ENCODE assay signal across 30 cellular contexts in the genomic region with DNA sequence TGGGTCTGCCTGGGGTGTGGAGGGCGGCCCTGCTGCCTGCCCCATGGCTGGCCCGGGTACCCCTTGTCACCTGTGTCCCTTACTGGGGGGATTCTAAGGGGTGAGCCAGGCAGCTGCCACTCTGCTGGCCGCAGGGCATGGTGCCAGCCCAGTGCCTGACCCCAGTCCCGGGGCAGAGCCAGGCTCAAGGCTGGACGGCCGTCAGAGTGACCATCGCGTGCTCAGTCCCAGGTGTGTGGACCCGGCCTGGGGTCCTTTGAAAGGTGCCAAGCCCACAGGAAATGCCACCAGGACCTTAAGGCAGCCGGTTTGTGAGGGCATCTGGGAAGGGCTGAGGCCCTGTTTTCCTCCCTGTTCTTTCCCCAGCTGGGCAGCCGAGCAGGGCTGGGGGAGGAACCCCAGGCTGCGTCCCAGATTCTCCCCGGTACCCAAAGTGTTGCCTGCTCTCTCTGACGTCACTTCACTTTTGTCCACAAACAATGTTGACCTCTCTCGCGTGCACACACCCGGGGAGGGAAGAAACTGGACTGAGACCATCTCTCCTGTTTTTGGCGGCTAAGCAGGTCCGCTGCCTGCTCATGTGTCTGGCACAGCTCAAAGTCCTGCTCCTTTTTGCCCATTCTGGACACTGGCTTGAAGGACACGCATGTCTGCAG. TPM values are rescaled to one million over a fixed set of nuclear protein-coding genes. Genes with fewer than 3 reads are reported as not detected.
DNase-seq lines count a peak whose midpoint lies in the region; ATAC-seq, FAIRE-seq and TF ChIP-seq lines count a peak whose summit lies in the region.
"Had no signal": no experiment of that assay in that cellular context is flagged by ENCODE, and none has a peak within 500 bp of the region (broad histone marks: within the 10 kb centered on the region; RNA-seq: fewer than 3 reads in every experiment).

No MANE protein-coding gene starts in this region.

- no peak overlapping the region for H4K91ac ChIP-seq in IMR-90 (ENCODE audit: insufficient read depth, low read depth, low read length)

- POLR2A ChIA-PET in IMR-90 (lab: Charles Lee; ENCODE audit: unreplicated experiment): no interaction called here
- POLR2A ChIA-PET in HepG2 (lab: Yijun Ruan, JAX): no interaction called here

- H2AFZ ChIP-seq in IMR-90 (replicated peaks; ENCODE audit: low read length, poor library complexity) (no peak overlapping the region), HepG2 (ENCODE audit: low read length) (no peak overlapping the region)
- H2AFZ ChIP-seq: GM23338, PC-9 had no signal

- H3K9me1 ChIP-seq in IMR-90 (ENCODE audit: insufficient read depth, low read length): no peaks in the 10 kb centered on the region

- H4K5ac ChIP-seq in IMR-90 (ENCODE audit: low read depth, low read length): no peak overlapping the region

- no peak overlapping the region for H3K56ac ChIP-seq in IMR-90 (ENCODE audit: extremely low read depth, insufficient read depth, low read length)

- no peak overlapping the region for H2BK15ac ChIP-seq in IMR-90 (ENCODE audit: low read depth, low read length)

- intact Hi-C loops in IMR-90 (cut with micrococcal nuclease): no loop called here
- intact Hi-C loops in HepG2 (cut with micrococcal nuclease; ENCODE audit: unreplicated experiment): no loop called here
- intact Hi-C loops in spleen (cut with DNase I; ENCODE audit: low total_unique reads): no loop called here

- H3K36me3 ChIP-seq in BLaER1 (peaks cover 3% of the 10 kb centered on the region), IMR-90 (ENCODE audit: control insufficient read depth, insufficient read depth, low read length) (no peaks in the 10 kb centered on the region), HepG2 (replicated peaks in 1 of 2; ENCODE audit: control insufficient read depth in 1 of 2, insufficient read depth in 2 of 2, low read length in 2 of 2) (no peaks in the 10 kb centered on the region), spleen (no peaks in the 10 kb centered on the region), brain microvascular endothelial cell (replicated peaks) (no peaks in the 10 kb centered on the region)
- H3K36me3 ChIP-seq: HAP-1, SJCRH30 had no signal

- DNase-seq in IMR-90 (peak; percentile 13), HepG2 (ENCODE audit: low spot score) (no peak), spleen (peak; percentile 64), brain microvascular endothelial cell (no peak)
- DNase-seq: CD8-positive, alpha-beta T cell; DMS79 treated with DMSO at 0.1 percent for 48 hours; GF-D8; HFFc6; MV-4-11; NCI-H1105; NCI-H1436 treated with DMSO at 0.1 percent for 48 hours; NCI-H1930; NCI-H446 treated with DMSO at 0.1 percent for 48 hours; NCI-H526; NCI-H82; NK-92 treated with Interleukin-12 subunit alpha and Interleukin-12 subunit beta, amount 100 ng/mL, for 24 hours; SJCRH30 had no signal

- no peak overlapping the region for H2BK120ac ChIP-seq in IMR-90 (ENCODE audit: low read depth, low read length)

- H3K79me2 ChIP-seq in HepG2 (ENCODE audit: insufficient read depth, low read length): no peaks in the 10 kb centered on the region

- dilution Hi-C loops in IMR-90 (cut with HindIII; ENCODE audit: low sequenced_read_pairs, unreplicated experiment): no loop called here

- H3K27me3 ChIP-seq in BLaER1 (no peaks in the 10 kb centered on the region), IMR-90 (ENCODE audit: control insufficient read depth, insufficient read depth, low read length) (peaks cover 2% of the 10 kb centered on the region; the same call in 1 of the 2 replicates), HepG2 (ENCODE audit: control insufficient read depth in 1 of 2, insufficient read depth in 2 of 2, low read length in 2 of 2) (peaks cover 2 to 52% of the 10 kb centered on the region in 2 experiments; a peak in 4 of 5 replicates), spleen (replicated peaks in 1 of 7) (peaks cover 0 to 46% (median 0%) of the 10 kb centered on the region in 7 donors), brain microvascular endothelial cell (replicated peaks) (no peaks in the 10 kb centered on the region)

- no peak overlapping the region for H3K4ac ChIP-seq in IMR-90 (ENCODE audit: low read depth, low read length)

- in situ Hi-C loops in IMR-90 (cut with MboI; ENCODE audit: low sequenced_read_pairs): no loop called here
- in situ Hi-C loops in HepG2 (cut with HindIII; ENCODE audit: extremely low pct_ligation_motif_present, low pct_unique_long_range_greater_than_20kb): no loop called here
- in situ Hi-C loops in brain microvascular endothelial cell (cut with HindIII; ENCODE audit: low pct_ligation_motif_present, low sequenced_read_pairs): no loop called here

- H3K79me1 ChIP-seq in IMR-90 (ENCODE audit: low read depth in 1 of 2, low read length in 2 of 2): no peaks in the 10 kb centered on the region

- TF ChIP-seq RAD21 in IMR-90 (IDR thresholded peaks at IDR 0.05; ENCODE audit: low read length) (no peak), HepG2 (CRISPR knock-in tag; IDR thresholded peaks at IDR 0.05) (no peak)

- no peak for FAIRE-seq in HepG2 (lab: Jason Lieb, UNC)
- FAIRE-seq: GM12891 had no signal

- no peak overlapping the region for H3K9ac ChIP-seq in BLaER1
- H3K9ac ChIP-seq in IMR-90 (ENCODE audit: low read depth, low read length): no peak overlapping the region
- no peak overlapping the region for H3K9ac ChIP-seq in HepG2 (ENCODE audit: insufficient read depth, low read depth, low read length)

- H3K27ac ChIP-seq in BLaER1 (no peak overlapping the region), IMR-90 (ENCODE audit: insufficient read depth, low read length) (no peak overlapping the region), HepG2 (ENCODE audit: extremely low read length, insufficient read depth, low read length) (no peak overlapping the region), spleen (no peak overlapping the region), brain microvascular endothelial cell (no peak overlapping the region)
- H3K27ac ChIP-seq: C4-2B, PC-9, SJCRH30 had no signal

- no peak overlapping the region for H3K14ac ChIP-seq in IMR-90 (replicated peaks; ENCODE audit: low read depth, low read length)

- 0 out of 2 replicates have a peak overlapping the region, but pooled peaks have one; percentile 17 for H3K4me2 ChIP-seq in BLaER1
- no peak overlapping the region for H3K4me2 ChIP-seq in IMR-90 (ENCODE audit: low read depth, low read length)
- H3K4me2 ChIP-seq in HepG2 (ENCODE audit: low read depth, low read length): no peak overlapping the region
- H3K4me2 ChIP-seq: GM23338, PC-9 had no signal

- no peak overlapping the region for H3K23ac ChIP-seq in IMR-90 (ENCODE audit: low read depth, low read length)

- H3K4me3 ChIP-seq in BLaER1 (no peak overlapping the region), IMR-90 (ENCODE audit: insufficient read depth, low read depth, low read length) (no peak overlapping the region), HepG2 (replicated peaks in 1 of 3; ENCODE audit: insufficient read depth in 1 of 3, low read depth in 2 of 3, low read length in 3 of 3) (no peak overlapping the region), spleen (no peak overlapping the region), brain microvascular endothelial cell (ENCODE audit: low read depth, low read length) (no peak overlapping the region)
- H3K4me3 ChIP-seq: GM23338, HAP-1, PC-9, SJCRH30 had no signal

- no peak for TF ChIP-seq CTCF in IMR-90 (conservative IDR thresholded peaks at IDR 0.05; ENCODE audit: low read depth, low read length)
- no peak for TF ChIP-seq CTCF in HepG2 (CRISPR knock-in tag; IDR thresholded peaks at IDR 0.05)
- no peak for TF ChIP-seq CTCF in spleen (IDR thresholded peaks at IDR 0.05 in 8 of 11, conservative IDR thresholded peaks at IDR 0.05 in 3 of 11)
- no peak for TF ChIP-seq CTCF in brain microvascular endothelial cell (IDR thresholded peaks at IDR 0.05; ENCODE audit: low read depth, low read length, missing control alignments)

- no peak overlapping the region for H2AK9ac ChIP-seq in IMR-90 (replicated peaks; ENCODE audit: low read depth, low read length, poor library complexity)

- no peak overlapping the region for H2BK5ac ChIP-seq in IMR-90 (ENCODE audit: low read depth, low read length, poor library complexity, severe bottlenecking)

- H4K20me1 ChIP-seq in BLaER1: no peaks in the 10 kb centered on the region
- no peaks in the 10 kb centered on the region for H4K20me1 ChIP-seq in IMR-90 (ENCODE audit: insufficient read depth, low read length)
- H4K20me1 ChIP-seq in HepG2 (ENCODE audit: insufficient read depth, low read length): no peaks in the 10 kb centered on the region

- H2BK20ac ChIP-seq in IMR-90 (ENCODE audit: low read depth, low read length): no peak overlapping the region

- BruUV-seq in IMR-90 (replicated peaks; lab: Mats Ljungman, UMichigan): no TSS peak
- BruUV-seq in HepG2 (replicated peaks; lab: Mats Ljungman, UMichigan): no TSS peak

- ATAC-seq in IMR-90 (ENCODE audit: low read depth) (no peak; the same call in 1 of the 2 replicates), HepG2 (no peak; the same call in 2 of the 3 replicates), GM18873 (IDR thresholded peaks at IDR 0.05; ENCODE audit: low FRiP score, unreplicated experiment) (no peak), GM18909 (IDR thresholded peaks at IDR 0.05; ENCODE audit: poor library complexity, unreplicated experiment) (no peak)
- ATAC-seq in activated CD4-positive, CD25-positive, alpha-beta regulatory T cell treated with anti-CD3 and anti-CD28 coated beads, Interleukin-2, amount 50 U/mL, for 24 hours: no peak
- ATAC-seq: CD8-positive, alpha-beta T cell; GM23338; Right ventricle myocardium inferior had no signal

- 75% methylated on average over 7 of the region's 20 CpGs; no CpG with 5 or more reads in 1 of the 2 experiments for WGBS in IMR-90 (ENCODE audit: extremely low coverage in 2 of 2, insufficient read length in 1 of 2), 2 experiments
- 10% methylated on average over 4 of the region's 20 CpGs for WGBS in HepG2 (ENCODE audit: low lambda C conversion rate)
- 75 to 89% (median 82%) methylated on average over 18 to 20 of the region's 20 CpGs for WGBS in spleen, 5 donors

- no peak overlapping the region for H2AK5ac ChIP-seq in IMR-90 (ENCODE audit: low read depth, low read length)

- H3K4me1 ChIP-seq in BLaER1: peaks cover 63% of the 10 kb centered on the region
- H3K4me1 ChIP-seq in IMR-90 (ENCODE audit: control insufficient read depth, insufficient read depth, low read length): no peaks in the 10 kb centered on the region; the same call in 1 of the 2 replicates
- no peaks in the 10 kb centered on the region for H3K4me1 ChIP-seq in HepG2 (ENCODE audit: insufficient read depth, low read length)
- H3K4me1 ChIP-seq in spleen: peaks cover 0 to 13% (median 0%) of the 10 kb centered on the region in 6 donors
- H3K4me1 ChIP-seq: HAP-1, SJCRH30 had no signal

- CTCF ChIA-PET in IMR-90 (lab: Yijun Ruan, JAX) (no interaction called here), HepG2 (lab: Yijun Ruan, JAX; ENCODE audit: low intra/inter-chr PET ratio, low total read pairs) (no interaction called here)

- H3K18ac ChIP-seq in IMR-90 (ENCODE audit: low read depth, low read length): no peak overlapping the region

- TF ChIP-seq EP300 in HepG2 (IDR thresholded peaks at IDR 0.05; ENCODE audit: low read depth in 2 of 2, low read length in 2 of 2): no peak
- no peak for TF ChIP-seq EP300 in HepG2 (CRISPR knock-in tag; IDR thresholded peaks at IDR 0.05; ENCODE audit: borderline replicate concordance)

- TF ChIP-seq POLR2A in IMR-90 (IDR thresholded peaks at IDR 0.05; ENCODE audit: low read depth, low read length): no peak
- TF ChIP-seq POLR2A in HepG2 (IDR thresholded peaks at IDR 0.05; ENCODE audit: insufficient read depth in 1 of 2, low read depth in 2 of 2, low read length in 2 of 2): no peak
- no peak for TF ChIP-seq POLR2A in spleen (IDR thresholded peaks at IDR 0.05)

- no peak overlapping the region for H4K8ac ChIP-seq in IMR-90 (ENCODE audit: low read depth in 2 of 2, low read length in 2 of 2)

- H3K9me3 ChIP-seq in BLaER1 (no peaks in the 10 kb centered on the region), IMR-90 (ENCODE audit: control insufficient read depth, insufficient read depth, low read length) (no peaks in the 10 kb centered on the region), HepG2 (ENCODE audit: low read length) (no peaks in the 10 kb centered on the region), spleen (no peaks in the 10 kb centered on the region)
- H3K9me3 ChIP-seq: HAP-1, SJCRH30 had no signal

RNA-seq across cellular contexts. Expression of a gene that starts 37.6 kb away (rescaled TPM):
- total RNA-seq in IMR-90 (2012; rRNA removed): under 0.01 TPM in 2 replicates
- polyA plus RNA-seq in IMR-90 (2012; rRNA removed): not detected in 2 replicates
- polyA plus RNA-seq in IMR-90 (2012; cell fraction: cytosol; rRNA removed): not detected in 2 replicates
- polyA plus RNA-seq in IMR-90 (2012; cell fraction: nucleus; rRNA removed; ENCODE audit: low replicate concordance): not detected in 2 replicates
- not detected in 2 replicates for total RNA-seq in HepG2 (2016; rRNA removed; fragmentation: Illumina TruSeq; extraction: Trizol)
- total RNA-seq in HepG2 (2016; cell fraction: cytosol; rRNA removed; fragmentation: Illumina TruSeq; extraction: Trizol; ENCODE audit: low read depth): not detected in 2 replicates
- not detected in 2 replicates for total RNA-seq in HepG2 (2016; cell fraction: insoluble cytoplasmic fraction; rRNA removed; fragmentation: Illumina TruSeq; extraction: Trizol)
- not detected in 2 replicates for total RNA-seq in HepG2 (2016; cell fraction: membrane; rRNA removed; fragmentation: Illumina TruSeq; extraction: Trizol)
- not detected in 2 replicates for total RNA-seq in HepG2 (2016; cell fraction: nucleus; rRNA removed; fragmentation: Illumina TruSeq; extraction: Trizol)
- not detected in 2 replicates for polyA plus RNA-seq in HepG2 (2011; rRNA removed)
- polyA plus RNA-seq in HepG2 (2011; cell fraction: cytosol; rRNA removed): not detected in 2 replicates
- not detected in 2 replicates for polyA plus RNA-seq in HepG2 (2011; cell fraction: nucleus; rRNA removed)
- not detected in 2 replicates for polyA plus RNA-seq in HepG2 (2012)
- polyA plus RNA-seq in HepG2 (2016; cell fraction: cytosol; fragmentation: Illumina TruSeq; extraction: Trizol; ENCODE audit: low read depth): not detected in 2 replicates
- polyA plus RNA-seq in HepG2 (2016; cell fraction: insoluble cytoplasmic fraction; fragmentation: Illumina TruSeq; extraction: Trizol; ENCODE audit: low read depth): not detected in 2 replicates
- not detected in 2 replicates for polyA plus RNA-seq in HepG2 (2016; cell fraction: membrane; fragmentation: Illumina TruSeq; extraction: Trizol; ENCODE audit: low read depth)
- polyA plus RNA-seq in HepG2 (2016; cell fraction: nucleus; fragmentation: Illumina TruSeq; extraction: Trizol; ENCODE audit: insufficient read depth, low read depth): not detected in 2 replicates
- polyA minus RNA-seq in HepG2 (2011; rRNA and poly(A)+ RNA removed; ENCODE audit: low replicate concordance): not detected in 2 replicates
- not detected in 2 replicates for polyA minus RNA-seq in HepG2 (2011; cell fraction: cytosol; rRNA and poly(A)+ RNA removed)
- not detected in 2 replicates for polyA minus RNA-seq in HepG2 (2011; cell fraction: nucleus; rRNA and poly(A)+ RNA removed)
- under 1 TPM in 3 of 7 donors, not detected in 4; 0.15 to 0.34 (median 0.26) TPM for total RNA-seq in spleen
- not detected for polyA plus RNA-seq in spleen
- total RNA-seq: CD8-positive, alpha-beta T cell; HFFc6; HT1080; MCF 10A; PC-9; RPMI7951; SJCRH30 had no signal

RNA-seq across cellular contexts. Expression of a gene that starts 48.8 kb away (rescaled TPM):
- 9.2 and 9.7 TPM in 2 replicates for total RNA-seq in IMR-90 (2012; rRNA removed)
- polyA plus RNA-seq in IMR-90 (2012; rRNA removed): 38.7 and 46.1 TPM in 2 replicates
- polyA plus RNA-seq in IMR-90 (2012; cell fraction: cytosol; rRNA removed): 18.8 and 31.7 TPM in 2 replicates
- 152 and 486 TPM in 2 replicates for polyA plus RNA-seq in IMR-90 (2012; cell fraction: nucleus; rRNA removed; ENCODE audit: low replicate concordance)
- total RNA-seq in HepG2 (2016; rRNA removed; fragmentation: Illumina TruSeq; extraction: Trizol): 7.4 and 15.1 TPM in 2 replicates
- 3.5 and 6.4 TPM in 2 replicates for total RNA-seq in HepG2 (2016; cell fraction: cytosol; rRNA removed; fragmentation: Illumina TruSeq; extraction: Trizol; ENCODE audit: low read depth)
- 7.5 and 15.3 TPM in 2 replicates for total RNA-seq in HepG2 (2016; cell fraction: insoluble cytoplasmic fraction; rRNA removed; fragmentation: Illumina TruSeq; extraction: Trizol)
- total RNA-seq in HepG2 (2016; cell fraction: membrane; rRNA removed; fragmentation: Illumina TruSeq; extraction: Trizol): 4.1 and 5.0 TPM in 2 replicates
- 18.0 and 18.9 TPM in 2 replicates for total RNA-seq in HepG2 (2016; cell fraction: nucleus; rRNA removed; fragmentation: Illumina TruSeq; extraction: Trizol)
- polyA plus RNA-seq in HepG2 (2011; rRNA removed): 9.3 and 16.0 TPM in 2 replicates
- polyA plus RNA-seq in HepG2 (2011; cell fraction: cytosol; rRNA removed): 3.8 and 7.7 TPM in 2 replicates
- 83.4 and 101 TPM in 2 replicates for polyA plus RNA-seq in HepG2 (2011; cell fraction: nucleus; rRNA removed)
- 5.9 and 7.4 TPM in 2 replicates for polyA plus RNA-seq in HepG2 (2012)
- 1.8 and 2.1 TPM in 2 replicates for polyA plus RNA-seq in HepG2 (2016; cell fraction: cytosol; fragmentation: Illumina TruSeq; extraction: Trizol; ENCODE audit: low read depth)
- polyA plus RNA-seq in HepG2 (2016; cell fraction: insoluble cytoplasmic fraction; fragmentation: Illumina TruSeq; extraction: Trizol; ENCODE audit: low read depth): 7.7 and 9.3 TPM in 2 replicates
- polyA plus RNA-seq in HepG2 (2016; cell fraction: membrane; fragmentation: Illumina TruSeq; extraction: Trizol; ENCODE audit: low read depth): 3.1 and 4.0 TPM in 2 replicates
- 42.6 and 43.4 TPM in 2 replicates for polyA plus RNA-seq in HepG2 (2016; cell fraction: nucleus; fragmentation: Illumina TruSeq; extraction: Trizol; ENCODE audit: insufficient read depth, low read depth)
- polyA minus RNA-seq in HepG2 (2011; rRNA and poly(A)+ RNA removed; ENCODE audit: low replicate concordance): 14.8 and 17.9 TPM in 2 replicates
- 6.2 and 7.0 TPM in 2 replicates for polyA minus RNA-seq in HepG2 (2011; cell fraction: cytosol; rRNA and poly(A)+ RNA removed)
- 28.0 and 28.3 TPM in 2 replicates for polyA minus RNA-seq in HepG2 (2011; cell fraction: nucleus; rRNA and poly(A)+ RNA removed)
- total RNA-seq in spleen: 10 to 100 TPM; 39.3 to 72.7 (median 62.8) TPM
- 100 to 1,000 TPM in 2 of 3 donors, 10 to 100 TPM in 1; 62.9 to 156 (median 139) TPM for polyA plus RNA-seq in spleen

RNA-seq across cellular contexts. Expression of a gene that starts 59.3 kb away (rescaled TPM):
- total RNA-seq in IMR-90 (2012; rRNA removed) (0.18 TPM in 1 of 2 replicates, not detected in the other), HepG2 (2016; rRNA removed; fragmentation: Illumina TruSeq; extraction: Trizol) (0.09 and 0.52 TPM in 2 replicates), spleen (1 to 10 TPM in 6 of 7 donors, under 1 TPM in 1; 0.74 to 2.8 (median 1.7) TPM)
- polyA plus RNA-seq in IMR-90 (2012; rRNA removed) (0.36 and 0.48 TPM in 2 replicates), HepG2 (2011; rRNA removed) (0.05 TPM in 2 replicates), spleen (under 1 TPM; 0.24 to 0.93 (median 0.63) TPM)
- 0.23 and 0.42 TPM in 2 replicates for polyA plus RNA-seq in IMR-90 (2012; cell fraction: cytosol; rRNA removed)
- polyA plus RNA-seq in IMR-90 (2012; cell fraction: nucleus; rRNA removed; ENCODE audit: low replicate concordance): 0.49 and 0.70 TPM in 2 replicates
- total RNA-seq in HepG2 (2016; cell fraction: cytosol; rRNA removed; fragmentation: Illumina TruSeq; extraction: Trizol; ENCODE audit: low read depth): not detected in 2 replicates
- 0.06 and 0.11 TPM in 2 replicates for total RNA-seq in HepG2 (2016; cell fraction: insoluble cytoplasmic fraction; rRNA removed; fragmentation: Illumina TruSeq; extraction: Trizol)
- 0.24 TPM in 1 of 2 replicates, not detected in the other for total RNA-seq in HepG2 (2016; cell fraction: membrane; rRNA removed; fragmentation: Illumina TruSeq; extraction: Trizol)
- 0.09 TPM in 1 of 2 replicates, not detected in the other for total RNA-seq in HepG2 (2016; cell fraction: nucleus; rRNA removed; fragmentation: Illumina TruSeq; extraction: Trizol)
- polyA plus RNA-seq in HepG2 (2011; cell fraction: cytosol; rRNA removed): 0.08 and 0.11 TPM in 2 replicates
- polyA plus RNA-seq in HepG2 (2011; cell fraction: nucleus; rRNA removed): 0.16 and 0.56 TPM in 2 replicates
- 0.03 and 0.16 TPM in 2 replicates for polyA plus RNA-seq in HepG2 (2012)
- polyA plus RNA-seq in HepG2 (2016; cell fraction: cytosol; fragmentation: Illumina TruSeq; extraction: Trizol; ENCODE audit: low read depth): not detected in 2 replicates
- polyA plus RNA-seq in HepG2 (2016; cell fraction: insoluble cytoplasmic fraction; fragmentation: Illumina TruSeq; extraction: Trizol; ENCODE audit: low read depth): 0.05 and 0.07 TPM in 2 replicates
- polyA plus RNA-seq in HepG2 (2016; cell fraction: membrane; fragmentation: Illumina TruSeq; extraction: Trizol; ENCODE audit: low read depth): 0.05 TPM in 1 of 2 replicates, not detected in the other
- not detected in 2 replicates for polyA plus RNA-seq in HepG2 (2016; cell fraction: nucleus; fragmentation: Illumina TruSeq; extraction: Trizol; ENCODE audit: insufficient read depth, low read depth)
- polyA minus RNA-seq in HepG2 (2011; rRNA and poly(A)+ RNA removed; ENCODE audit: low replicate concordance): 1.3 TPM in 1 of 2 replicates, not detected in the other
- not detected in 2 replicates for polyA minus RNA-seq in HepG2 (2011; cell fraction: cytosol; rRNA and poly(A)+ RNA removed)
- 0.52 TPM in 1 of 2 replicates, not detected in the other for polyA minus RNA-seq in HepG2 (2011; cell fraction: nucleus; rRNA and poly(A)+ RNA removed)
- total RNA-seq: CD8-positive, alpha-beta T cell; MCF 10A; RPMI7951 had no signal

Comparison
In these comparisons a context has a peak if more than half of its experiments do, and no peak if none do; other contexts are left out.
1. DNase-seq: peak in IMR-90 (single experiment) and spleen (single experiment); none in HepG2 (single experiment) and brain microvascular endothelial cell (single experiment).